In the genomic region with DNA sequence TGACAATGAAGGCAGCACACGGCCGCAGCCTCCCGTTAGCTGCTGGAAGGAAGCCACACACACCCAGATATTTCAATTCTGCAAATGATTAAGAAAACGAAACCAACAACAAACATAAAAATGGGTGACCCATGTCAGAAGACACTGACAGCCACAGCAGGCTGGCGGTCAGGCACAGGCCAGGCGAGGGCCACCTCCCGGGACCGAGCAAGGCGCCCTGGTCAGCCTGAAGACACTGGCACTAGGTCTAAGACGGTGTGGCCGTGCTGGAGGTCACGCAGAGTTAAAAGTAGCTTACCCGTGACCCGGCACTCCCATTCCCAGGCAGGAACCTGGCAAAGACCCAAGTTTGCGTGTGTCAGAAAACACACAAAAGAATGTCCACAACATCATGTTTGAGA, we compare ENCODE assay signal across 8 cellular contexts.
A peak's percentile ranks its signal among the peaks of the same experiment; 100 is the strongest.
DNase-seq lines count a peak whose midpoint lies in the region; ATAC-seq, FAIRE-seq and TF ChIP-seq lines count a peak whose summit lies in the region.

No MANE protein-coding gene starts in this region.

- H2BK5ac ChIP-seq in H1 (ENCODE audit: low read depth, low read length), result no peak overlapping the region

- H3K4me3 ChIP-seq in OCI-LY3 (ENCODE audit: low read length) (peak overlapping the region; percentile 66), H1 (ENCODE audit: extremely low read depth in 1 of 4, insufficient read depth in 2 of 4, low read depth in 3 of 4, low read length in 4 of 4) (no peak overlapping the region)

- CTCF ChIA-PET in CD4-positive, alpha-beta T cell (lab: Charles Lee), result interaction anchor here (1.7 kb wide), 1 partner anchor 52 kb away, joined by 5 read pairs; no protein-coding TSS in a partner anchor
- CTCF ChIA-PET in H1 (lab: Charles Lee; ENCODE audit: partially characterized antibody), result no interaction called here

- TF ChIP-seq EP300 in H1 (IDR thresholded peaks at IDR 0.05; ENCODE audit: borderline replicate concordance in 1 of 2, low read depth in 2 of 2, low read length in 2 of 2), result no peak

- H2AK5ac ChIP-seq in H1 (ENCODE audit: low read depth, low read length), result no peak overlapping the region

- peak in 1 of 10 experiments; percentile 32 for DNase-seq in CD4-positive, alpha-beta T cell
- DNase-seq in H1 (ENCODE audit: low read depth in 1 of 2, low spot score in 2 of 2), result peak in 1 of 2 experiments; percentile 42
- DNase-seq in NCI-H226, result no peak
- DNase-seq in superior temporal gyrus (ENCODE audit: extremely low spot score), result no peak

- TF ChIP-seq CTCF in CD4-positive, alpha-beta T cell (IDR thresholded peaks at IDR 0.05), result no peak
- TF ChIP-seq CTCF in OCI-LY3 (IDR thresholded peaks at IDR 0.05; ENCODE audit: low read depth, low read length) (no peak), H1 (IDR thresholded peaks at IDR 0.05; ENCODE audit: control extremely low read depth in 1 of 3, insufficient read depth in 1 of 3, low read depth in 1 of 3, low read length in 3 of 3) (no peak), nephron (IDR thresholded peaks at IDR 0.05; ENCODE audit: unreplicated experiment in 3 of 3) (no peak)

- intact Hi-C loops in CD4-positive, alpha-beta T cell (cut with DNase I, micrococcal nuclease), result no loop called here

- no peak overlapping the region for H4K5ac ChIP-seq in H1 (ENCODE audit: insufficient read length, low read depth, low read length)

- H3K4me1 Mint-ChIP-seq in CD4-positive, alpha-beta T cell (ENCODE audit: low read depth), result peaks cover 72% of the 10 kb centered on the region
- peaks cover 69% of the 10 kb centered on the region for H3K4me1 Mint-ChIP-seq in nephron

- no peak overlapping the region for H3K23ac ChIP-seq in H1 (ENCODE audit: insufficient read length)

- H3K79me2 ChIP-seq in OCI-LY3 (ENCODE audit: low read length) (no peaks in the 10 kb centered on the region), H1 (ENCODE audit: control insufficient read depth in 1 of 2, insufficient read depth in 2 of 2, low read length in 2 of 2) (peaks cover 0 to 92% of the 10 kb centered on the region in 2 experiments; a peak in 2 of 4 replicates)

- no peak overlapping the region for H3K9ac ChIP-seq in OCI-LY3 (ENCODE audit: low read length)
- H3K9ac ChIP-seq in H1 (replicated peaks in 1 of 4; ENCODE audit: extremely low read depth in 1 of 4, low read depth in 3 of 4, low read length in 3 of 4), result no peak overlapping the region

- FAIRE-seq in H1 (lab: Jason Lieb, UNC), result no peak

- peak overlapping the region; percentile 97 for H3K27ac Mint-ChIP-seq in CD4-positive, alpha-beta T cell
- peak overlapping the region; percentile 95 to 96 (median 96) for H3K27ac Mint-ChIP-seq in nephron

- no peaks in the 10 kb centered on the region for H3K36me3 Mint-ChIP-seq in CD4-positive, alpha-beta T cell (ENCODE audit: low read depth)
- peaks cover 34% of the 10 kb centered on the region for H3K36me3 Mint-ChIP-seq in nephron (ENCODE audit: low read depth)

- H3K9me3 ChIP-seq in CD4-positive, alpha-beta T cell (ENCODE audit: control insufficient read depth, low read length), result no peaks in the 10 kb centered on the region
- no peaks in the 10 kb centered on the region for H3K9me3 ChIP-seq in OCI-LY3 (ENCODE audit: insufficient read depth, low read length)
- peaks cover 4 to 11% of the 10 kb centered on the region in 2 experiments; a peak in 3 of 4 replicates for H3K9me3 ChIP-seq in H1 (ENCODE audit: insufficient read depth in 2 of 2, low read depth in 1 of 2, low read length in 1 of 2)

- no peak for ATAC-seq in CD4-positive, alpha-beta T cell (ENCODE audit: poor library complexity)
- ATAC-seq in HG03442 (IDR thresholded peaks at IDR 0.05; ENCODE audit: unreplicated experiment) (no peak), GM21576 (IDR thresholded peaks at IDR 0.05; ENCODE audit: unreplicated experiment) (no peak)

- H4K8ac ChIP-seq in H1 (ENCODE audit: extremely low read depth, insufficient read depth, low read length), result no peak overlapping the region

- no peak overlapping the region for H2BK15ac ChIP-seq in H1 (ENCODE audit: low read length)

- H3K4me3 Mint-ChIP-seq in CD4-positive, alpha-beta T cell, result peak overlapping the region; percentile 90
- H3K4me3 Mint-ChIP-seq in nephron, result peak overlapping the region; percentile 69 to 77 (median 76)

- H3K27me3 ChIP-seq in CD4-positive, alpha-beta T cell (ENCODE audit: control insufficient read depth, insufficient read depth, low read length), result no peaks in the 10 kb centered on the region
- H3K27me3 ChIP-seq in OCI-LY3 (ENCODE audit: low read depth, low read length) (peaks cover 8% of the 10 kb centered on the region; the same call in 1 of the 2 replicates), H1 (replicated peaks in 1 of 4; ENCODE audit: control insufficient read depth in 3 of 4, extremely low read depth in 1 of 4, insufficient read depth in 3 of 4, low read length in 3 of 4) (no peaks in the 10 kb centered on the region)

- H3K36me3 ChIP-seq in OCI-LY3 (replicated peaks; ENCODE audit: low read depth, low read length), result peaks cover 4% of the 10 kb centered on the region
- peaks cover 0 to 5% (median 0%) of the 10 kb centered on the region in 4 experiments; a peak in 2 of 8 replicates for H3K36me3 ChIP-seq in H1 (ENCODE audit: control insufficient read depth in 2 of 4, insufficient read depth in 4 of 4, low read length in 3 of 4)

- peaks cover 7% of the 10 kb centered on the region; the same call in 1 of the 2 replicates for H3K79me1 ChIP-seq in H1 (ENCODE audit: low read depth, low read length)

- H3K18ac ChIP-seq in H1 (ENCODE audit: extremely low read depth, low read length), result no peak overlapping the region

- POLR2A ChIA-PET in CD4-positive, alpha-beta T cell (lab: Charles Lee), result interaction anchor here (0.6 to 5.2 kb wide), 7 partner anchors 10 to 82 kb away, joined by 3 to 32 read pairs (median 5); partner anchors contain the start of gene HDAC4
- POLR2A ChIA-PET in H1 (lab: Charles Lee; ENCODE audit: partially characterized antibody), result interaction anchor here (1.2 to 1.3 kb wide), 2 partner anchors 14 to 28 kb away, joined by 3 read pairs; no protein-coding TSS in a partner anchor

- no peak overlapping the region for H2BK120ac ChIP-seq in H1 (replicated peaks; ENCODE audit: low read depth, low read length)

- H3K23me2 ChIP-seq in H1 (ENCODE audit: low read depth, low read length), result no peaks in the 10 kb centered on the region

- TF ChIP-seq RAD21 in H1 (IDR thresholded peaks at IDR 0.05 in 1 of 2, conservative IDR thresholded peaks at IDR 0.05 in 1 of 2; ENCODE audit: low read depth in 2 of 2, low read length in 2 of 2), result no peak

- H2BK20ac ChIP-seq in H1 (ENCODE audit: low read length), result no peak overlapping the region

- H4K91ac ChIP-seq in H1 (replicated peaks; ENCODE audit: insufficient read length, low read length), result no peak overlapping the region

- 0 out of 2 replicates have a peak overlapping the region, but pooled peaks have one; percentile 46 for H2BK12ac ChIP-seq in H1 (ENCODE audit: low read depth, low read length)

- no peaks in the 10 kb centered on the region for H3K27me3 Mint-ChIP-seq in CD4-positive, alpha-beta T cell
- no peaks in the 10 kb centered on the region for H3K27me3 Mint-ChIP-seq in nephron (ENCODE audit: low read depth)

- no peak overlapping the region for H3K56ac ChIP-seq in H1 (replicated peaks; ENCODE audit: insufficient read length, low read depth, low read length)

- H3K4me2 ChIP-seq in OCI-LY3 (ENCODE audit: low read length), result peak overlapping the region; percentile 74
- no peak overlapping the region for H3K4me2 ChIP-seq in H1 (ENCODE audit: insufficient read depth in 1 of 2, low read depth in 2 of 2, low read length in 2 of 2)

- H3K4me1 ChIP-seq in OCI-LY3 (ENCODE audit: low read length), result peaks cover 18% of the 10 kb centered on the region
- H3K4me1 ChIP-seq in H1 (replicated peaks in 1 of 4; ENCODE audit: control insufficient read depth in 3 of 4, insufficient read depth in 4 of 4, low read length in 3 of 4), result peaks cover 0 to 2% (median 0%) of the 10 kb centered on the region in 4 experiments; a peak in 1 of 7 replicates

- no peak overlapping the region for H2AFZ ChIP-seq in OCI-LY3 (ENCODE audit: low read depth, low read length)
- no peak overlapping the region for H2AFZ ChIP-seq in H1 (ENCODE audit: low read length)

- peak overlapping the region; percentile 37 for H3K27ac ChIP-seq in CD4-positive, alpha-beta T cell (ENCODE audit: low read depth, low read length)
- H3K27ac ChIP-seq in OCI-LY3 (ENCODE audit: low read length) (no peak overlapping the region), H1 (ENCODE audit: low read depth, low read length) (no peak overlapping the region)

- H3K4ac ChIP-seq in H1 (replicated peaks; ENCODE audit: insufficient read length, low read depth, low read length), result no peak overlapping the region

- TF ChIP-seq POLR2A in H1 (IDR thresholded peaks at IDR 0.05; ENCODE audit: control extremely low read depth in 1 of 2, low read depth in 2 of 2, low read length in 2 of 2), result no peak

- no peaks in the 10 kb centered on the region for H3K9me3 Mint-ChIP-seq in CD4-positive, alpha-beta T cell
- H3K9me3 Mint-ChIP-seq in nephron, result peaks cover 10% of the 10 kb centered on the region

- no peak overlapping the region for H3K14ac ChIP-seq in H1 (ENCODE audit: insufficient read length)

- WGBS in H1 (ENCODE audit: extremely low coverage in 1 of 2, insufficient coverage in 1 of 2, insufficient read length in 1 of 2, insufficient replicate concordance in 2 of 2, low coverage in 1 of 2, low lambda C conversion rate in 2 of 2, missing lambda C conversion rate in 1 of 2), 2 experiments, result 87% methylated on average over 15 of the region's 15 CpGs; no CpG with 5 or more reads in 1 of the 2 experiments

- 0 out of 2 replicates have a peak, but pooled peaks cover 11% of the 10 kb centered on the region for H4K20me1 ChIP-seq in OCI-LY3 (ENCODE audit: insufficient read depth, low read length)
- peaks cover 0 to 2% of the 10 kb centered on the region in 2 experiments for H4K20me1 ChIP-seq in H1 (replicated peaks in 1 of 2; ENCODE audit: control insufficient read depth in 1 of 2, insufficient read depth in 2 of 2, low read length in 2 of 2)
